1 cellular context compared by ENCODE assay signal in the genomic region with DNA sequence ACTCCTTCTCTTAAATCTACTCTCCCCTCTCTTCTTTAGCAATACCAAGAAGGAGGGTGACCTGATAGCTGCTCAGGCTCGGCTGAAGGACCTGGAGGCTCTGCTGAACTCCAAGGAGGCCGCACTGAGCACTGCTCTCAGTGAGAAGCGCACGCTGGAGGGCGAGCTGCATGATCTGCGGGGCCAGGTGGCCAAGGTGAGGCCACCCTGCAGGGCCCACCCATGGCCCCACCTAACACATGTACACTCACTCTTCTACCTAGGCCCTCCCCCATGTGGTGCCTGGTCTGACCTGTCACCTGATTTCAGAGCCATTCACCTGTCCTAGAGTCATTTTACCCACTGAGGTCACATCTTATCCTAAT.
TF ChIP-seq lines count a peak whose summit lies in the region.

No MANE protein-coding gene starts in this region.

TF ChIP-seq in HepG2, 621 proteins besides CTCF, POLR2A, EP300 and RAD21 (continued from another document):
- TF ChIP-seq, protein P1, sequence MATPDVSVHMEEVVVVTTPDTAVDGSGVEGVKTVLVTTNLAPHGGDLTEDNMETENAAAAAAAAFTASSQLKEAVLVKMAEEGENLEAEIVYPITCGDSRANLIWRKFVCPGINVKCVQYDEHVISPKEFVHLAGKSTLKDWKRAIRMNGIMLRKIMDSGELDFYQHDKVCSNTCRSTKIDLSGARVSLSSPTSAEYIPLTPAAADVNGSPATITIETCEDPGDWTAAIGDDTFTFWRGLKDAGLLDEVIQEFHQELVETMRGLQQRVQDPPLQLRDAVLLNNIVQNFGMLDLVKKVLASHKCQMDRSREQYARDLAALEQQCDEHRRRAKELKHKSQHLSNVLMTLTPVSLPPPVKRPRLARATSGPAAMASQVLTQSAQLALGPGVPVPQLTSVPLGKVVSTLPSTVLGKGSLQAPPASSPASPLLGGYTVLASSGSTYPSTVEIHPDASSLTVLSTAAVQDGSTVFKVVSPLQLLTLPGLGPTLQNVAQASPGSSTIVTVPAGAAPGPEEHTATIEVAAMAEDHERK (CRISPR knock-in tag; IDR thresholded peaks at IDR 0.05; ENCODE audit: low read depth) = no peak
- no peak for TF ChIP-seq CBX5 (CRISPR knock-in tag; IDR thresholded peaks at IDR 0.05; ENCODE audit: borderline replicate concordance)
- TF ChIP-seq ZNF549 (CRISPR knock-in tag; IDR thresholded peaks at IDR 0.05) = no peak
- no peak for TF ChIP-seq MLLT10 (CRISPR knock-in tag; IDR thresholded peaks at IDR 0.05)
- TF ChIP-seq TGIF2 (CRISPR knock-in tag; IDR thresholded peaks at IDR 0.05) = 0 out of 2 replicates have a peak, but pooled peaks have one; percentile 9
- no peak for TF ChIP-seq CBX1 (IDR thresholded peaks at IDR 0.05; ENCODE audit: low read depth)
- TF ChIP-seq KMT2A (CRISPR knock-in tag; IDR thresholded peaks at IDR 0.05) = no peak
- TF ChIP-seq HOXA7 (CRISPR knock-in tag; IDR thresholded peaks at IDR 0.05) = no peak
- TF ChIP-seq JUN (CRISPR knock-in tag; IDR thresholded peaks at IDR 0.05) = no peak
- TF ChIP-seq, protein P2, sequence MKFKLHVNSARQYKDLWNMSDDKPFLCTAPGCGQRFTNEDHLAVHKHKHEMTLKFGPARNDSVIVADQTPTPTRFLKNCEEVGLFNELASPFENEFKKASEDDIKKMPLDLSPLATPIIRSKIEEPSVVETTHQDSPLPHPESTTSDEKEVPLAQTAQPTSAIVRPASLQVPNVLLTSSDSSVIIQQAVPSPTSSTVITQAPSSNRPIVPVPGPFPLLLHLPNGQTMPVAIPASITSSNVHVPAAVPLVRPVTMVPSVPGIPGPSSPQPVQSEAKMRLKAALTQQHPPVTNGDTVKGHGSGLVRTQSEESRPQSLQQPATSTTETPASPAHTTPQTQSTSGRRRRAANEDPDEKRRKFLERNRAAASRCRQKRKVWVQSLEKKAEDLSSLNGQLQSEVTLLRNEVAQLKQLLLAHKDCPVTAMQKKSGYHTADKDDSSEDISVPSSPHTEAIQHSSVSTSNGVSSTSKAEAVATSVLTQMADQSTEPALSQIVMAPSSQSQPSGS (CRISPR knock-in tag; IDR thresholded peaks at IDR 0.05) = no peak
- TF ChIP-seq, protein P3, sequence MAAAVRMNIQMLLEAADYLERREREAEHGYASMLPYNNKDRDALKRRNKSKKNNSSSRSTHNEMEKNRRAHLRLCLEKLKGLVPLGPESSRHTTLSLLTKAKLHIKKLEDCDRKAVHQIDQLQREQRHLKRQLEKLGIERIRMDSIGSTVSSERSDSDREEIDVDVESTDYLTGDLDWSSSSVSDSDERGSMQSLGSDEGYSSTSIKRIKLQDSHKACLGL (CRISPR knock-in tag; IDR thresholded peaks at IDR 0.05) = no peak
- no peak for TF ChIP-seq PLRG1 (conservative IDR thresholded peaks at IDR 0.05)
- no peak for TF ChIP-seq ZNF564 (CRISPR knock-in tag; IDR thresholded peaks at IDR 0.05)
- TF ChIP-seq, protein P4, sequence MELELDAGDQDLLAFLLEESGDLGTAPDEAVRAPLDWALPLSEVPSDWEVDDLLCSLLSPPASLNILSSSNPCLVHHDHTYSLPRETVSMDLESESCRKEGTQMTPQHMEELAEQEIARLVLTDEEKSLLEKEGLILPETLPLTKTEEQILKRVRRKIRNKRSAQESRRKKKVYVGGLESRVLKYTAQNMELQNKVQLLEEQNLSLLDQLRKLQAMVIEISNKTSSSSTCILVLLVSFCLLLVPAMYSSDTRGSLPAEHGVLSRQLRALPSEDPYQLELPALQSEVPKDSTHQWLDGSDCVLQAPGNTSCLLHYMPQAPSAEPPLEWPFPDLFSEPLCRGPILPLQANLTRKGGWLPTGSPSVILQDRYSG (CRISPR knock-in tag; IDR thresholded peaks at IDR 0.05) = no peak
- TF ChIP-seq, protein P5, sequence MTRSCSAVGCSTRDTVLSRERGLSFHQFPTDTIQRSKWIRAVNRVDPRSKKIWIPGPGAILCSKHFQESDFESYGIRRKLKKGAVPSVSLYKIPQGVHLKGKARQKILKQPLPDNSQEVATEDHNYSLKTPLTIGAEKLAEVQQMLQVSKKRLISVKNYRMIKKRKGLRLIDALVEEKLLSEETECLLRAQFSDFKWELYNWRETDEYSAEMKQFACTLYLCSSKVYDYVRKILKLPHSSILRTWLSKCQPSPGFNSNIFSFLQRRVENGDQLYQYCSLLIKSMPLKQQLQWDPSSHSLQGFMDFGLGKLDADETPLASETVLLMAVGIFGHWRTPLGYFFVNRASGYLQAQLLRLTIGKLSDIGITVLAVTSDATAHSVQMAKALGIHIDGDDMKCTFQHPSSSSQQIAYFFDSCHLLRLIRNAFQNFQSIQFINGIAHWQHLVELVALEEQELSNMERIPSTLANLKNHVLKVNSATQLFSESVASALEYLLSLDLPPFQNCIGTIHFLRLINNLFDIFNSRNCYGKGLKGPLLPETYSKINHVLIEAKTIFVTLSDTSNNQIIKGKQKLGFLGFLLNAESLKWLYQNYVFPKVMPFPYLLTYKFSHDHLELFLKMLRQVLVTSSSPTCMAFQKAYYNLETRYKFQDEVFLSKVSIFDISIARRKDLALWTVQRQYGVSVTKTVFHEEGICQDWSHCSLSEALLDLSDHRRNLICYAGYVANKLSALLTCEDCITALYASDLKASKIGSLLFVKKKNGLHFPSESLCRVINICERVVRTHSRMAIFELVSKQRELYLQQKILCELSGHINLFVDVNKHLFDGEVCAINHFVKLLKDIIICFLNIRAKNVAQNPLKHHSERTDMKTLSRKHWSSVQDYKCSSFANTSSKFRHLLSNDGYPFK (CRISPR knock-in tag; IDR thresholded peaks at IDR 0.05; ENCODE audit: borderline replicate concordance) = no peak
- TF ChIP-seq, protein P6, sequence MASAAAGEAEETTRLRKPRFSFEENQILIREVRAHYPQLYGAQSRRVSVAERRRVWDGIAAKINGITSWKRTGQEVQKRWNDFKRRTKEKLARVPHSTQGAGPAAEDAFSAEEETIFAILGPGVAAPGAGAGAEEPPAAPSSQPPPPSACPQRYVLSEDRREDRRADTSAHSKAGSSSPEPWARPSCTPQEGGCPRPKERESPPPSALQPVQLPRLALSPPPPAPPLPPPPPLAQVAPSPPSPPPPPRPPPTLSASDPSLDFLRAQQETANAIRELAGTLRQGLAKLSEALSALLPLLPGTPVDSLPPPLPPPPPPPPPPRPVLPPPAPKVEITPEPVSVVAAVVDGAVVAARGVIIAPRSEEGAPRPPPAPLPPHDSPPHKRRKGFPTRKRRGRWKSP (CRISPR knock-in tag; IDR thresholded peaks at IDR 0.05) = no peak
- TF ChIP-seq, protein P7, sequence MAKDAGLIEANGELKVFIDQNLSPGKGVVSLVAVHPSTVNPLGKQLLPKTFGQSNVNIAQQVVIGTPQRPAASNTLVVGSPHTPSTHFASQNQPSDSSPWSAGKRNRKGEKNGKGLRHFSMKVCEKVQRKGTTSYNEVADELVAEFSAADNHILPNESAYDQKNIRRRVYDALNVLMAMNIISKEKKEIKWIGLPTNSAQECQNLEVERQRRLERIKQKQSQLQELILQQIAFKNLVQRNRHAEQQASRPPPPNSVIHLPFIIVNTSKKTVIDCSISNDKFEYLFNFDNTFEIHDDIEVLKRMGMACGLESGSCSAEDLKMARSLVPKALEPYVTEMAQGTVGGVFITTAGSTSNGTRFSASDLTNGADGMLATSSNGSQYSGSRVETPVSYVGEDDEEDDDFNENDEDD (CRISPR knock-in tag; IDR thresholded peaks at IDR 0.05; ENCODE audit: borderline replicate concordance) = no peak
- TF ChIP-seq RFX1 (IDR thresholded peaks at IDR 0.05) = no peak
- TF ChIP-seq ZNF674 (CRISPR knock-in tag; IDR thresholded peaks at IDR 0.05; ENCODE audit: low read depth) = no peak
- TF ChIP-seq SP2 (CRISPR knock-in tag; IDR thresholded peaks at IDR 0.05) = no peak
